8 cellular contexts compared by ENCODE assay signal in the genomic region with DNA sequence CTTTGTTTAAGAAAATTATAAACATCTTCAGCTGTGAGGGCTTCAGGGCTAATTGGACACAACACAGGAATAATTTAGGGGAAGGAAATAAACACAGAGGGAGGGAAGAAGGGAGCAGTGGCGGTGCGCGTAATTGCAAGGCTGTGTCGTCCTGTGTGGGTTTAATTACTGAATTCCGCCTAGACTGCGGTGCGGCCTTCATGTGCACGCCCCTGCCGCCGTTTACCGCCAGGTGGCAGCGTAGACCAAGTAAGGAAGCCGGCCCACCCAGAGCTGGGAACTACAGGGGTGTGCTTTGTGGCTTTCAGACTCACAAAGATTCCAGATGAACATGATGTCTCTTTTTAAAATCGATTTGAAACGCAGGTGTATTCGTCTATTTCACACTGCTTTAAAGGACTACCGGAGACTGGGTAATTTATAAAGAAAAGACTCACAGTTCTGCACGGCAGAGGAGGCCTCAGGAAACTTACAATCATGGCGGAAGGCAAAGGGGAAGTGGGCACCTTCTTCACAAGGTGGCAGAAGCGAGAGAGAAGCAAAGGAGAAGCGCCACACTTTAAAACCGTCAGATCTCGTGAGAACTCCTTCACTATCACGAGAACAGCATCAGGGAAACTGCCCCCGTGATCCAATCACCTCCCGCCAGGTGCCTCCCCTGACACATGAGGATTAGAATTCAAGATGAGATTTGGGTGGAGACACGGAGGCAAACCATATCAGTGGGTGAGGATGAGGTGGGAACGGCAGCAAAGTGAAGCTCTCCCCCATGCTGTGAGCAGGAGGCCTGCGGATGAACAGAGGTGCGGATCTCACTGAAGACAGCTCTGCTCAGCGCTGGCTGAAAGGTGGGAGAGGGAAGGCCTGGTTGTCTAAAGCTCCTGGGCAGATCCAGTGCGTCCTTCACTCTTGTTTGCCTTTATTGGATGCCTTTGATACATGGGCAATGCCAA.
DNase-seq lines count a peak whose midpoint lies in the region; ATAC-seq and TF ChIP-seq lines count a peak whose summit lies in the region.

No MANE protein-coding gene starts in this region.

- H3K4me2 ChIP-seq in OCI-LY1 (ENCODE audit: low read length), result peak overlapping the region; percentile 43

- CTCF ChIA-PET in CD8-positive, alpha-beta memory T cell (lab: Charles Lee), result interaction anchor here (0.7 kb wide), 1 partner anchor 8 kb away, joined by 3 read pairs; no protein-coding TSS in a partner anchor

- no peaks in the 10 kb centered on the region for H3K79me2 ChIP-seq in OCI-LY1 (ENCODE audit: insufficient read depth, low read length)

- peak; percentile 15 to 56 (median 32) for DNase-seq in CD8-positive, alpha-beta memory T cell
- peak; percentile 59 for DNase-seq in activated T-cell treated with anti-CD3 and anti-CD28 coated beads, Interleukin-2, amount 50 U/mL, for 1 hour
- DNase-seq in esophagus squamous epithelium (lab: John Stamatoyannopoulos, UW), result no peak
- peak; percentile 83 for DNase-seq in stomach

- TF ChIP-seq POLR2A in esophagus squamous epithelium (IDR thresholded peaks at IDR 0.05), result no peak
- TF ChIP-seq POLR2A in stomach (IDR thresholded peaks at IDR 0.05), result no peak

- no peak overlapping the region for H3K4me3 ChIP-seq in CD8-positive, alpha-beta memory T cell (ENCODE audit: low read length)
- peak overlapping the region; percentile 34 for H3K4me3 ChIP-seq in OCI-LY1 (ENCODE audit: low read depth, low read length, poor library complexity, severe bottlenecking)
- no peak overlapping the region for H3K4me3 ChIP-seq in esophagus squamous epithelium
- H3K4me3 ChIP-seq in stomach, result no peak overlapping the region

- peak overlapping the region; percentile 98 for H2AFZ ChIP-seq in OCI-LY1 (ENCODE audit: low read length)

- H3K9me3 ChIP-seq in CD8-positive, alpha-beta memory T cell (ENCODE audit: low read length), result no peaks in the 10 kb centered on the region
- H3K9me3 ChIP-seq in OCI-LY1 (ENCODE audit: low read length) (no peaks in the 10 kb centered on the region), esophagus squamous epithelium (no peaks in the 10 kb centered on the region), stomach (no peaks in the 10 kb centered on the region)

- no peaks in the 10 kb centered on the region for H3K36me3 Mint-ChIP-seq in CD8-positive, alpha-beta memory T cell
- H3K36me3 Mint-ChIP-seq in nephron (ENCODE audit: low read depth), result peaks cover 3% of the 10 kb centered on the region

- peaks cover 0 to 12% (median 4%) of the 10 kb centered on the region in 5 donors for H3K9me3 Mint-ChIP-seq in CD8-positive, alpha-beta memory T cell
- H3K9me3 Mint-ChIP-seq in nephron, result peaks cover 14% of the 10 kb centered on the region

- H3K27ac ChIP-seq in CD8-positive, alpha-beta memory T cell (ENCODE audit: low read depth, low read length), result no peak overlapping the region
- H3K27ac ChIP-seq in OCI-LY1 (ENCODE audit: low read depth, low read length, poor library complexity, severe bottlenecking), result no peak overlapping the region
- no peak overlapping the region for H3K27ac ChIP-seq in esophagus squamous epithelium
- H3K27ac ChIP-seq in stomach, result no peak overlapping the region

- POLR2A ChIA-PET in CD8-positive, alpha-beta memory T cell (lab: Charles Lee), result no interaction called here

- H3K4me1 ChIP-seq in CD8-positive, alpha-beta memory T cell (ENCODE audit: insufficient read depth, low read length), result no peaks in the 10 kb centered on the region
- H3K4me1 ChIP-seq in OCI-LY1 (ENCODE audit: insufficient read depth, low read length, severe bottlenecking), result peaks cover 8% of the 10 kb centered on the region
- peaks cover 0 to 7% (median 0%) of the 10 kb centered on the region in 3 donors for H3K4me1 ChIP-seq in esophagus squamous epithelium
- H3K4me1 ChIP-seq in stomach, result peaks cover 0 to 10% (median 5%) of the 10 kb centered on the region in 4 donors

- WGBS in esophagus squamous epithelium, 2 donors, result 32 to 37% methylated on average over 24 to 31 of the region's 32 CpGs
- 33 to 38% (median 36%) methylated on average over 32 of the region's 32 CpGs for WGBS in stomach, 5 donors

- H3F3A ChIP-seq in OCI-LY1 (ENCODE audit: insufficient read depth, low read length), result no peaks in the 10 kb centered on the region

- H3K27me3 Mint-ChIP-seq in CD8-positive, alpha-beta memory T cell, result peaks cover 4 to 11% of the 10 kb centered on the region in 2 donors
- H3K27me3 Mint-ChIP-seq in nephron (ENCODE audit: low read depth), result peaks cover 40% of the 10 kb centered on the region

- H3K4me3 Mint-ChIP-seq in CD8-positive, alpha-beta memory T cell, result peak overlapping the region in 3 of 7 donors; percentile 15 to 55 (median 22)
- H3K4me3 Mint-ChIP-seq in nephron, result no peak overlapping the region

- no peaks in the 10 kb centered on the region for H4K20me1 ChIP-seq in OCI-LY1 (ENCODE audit: insufficient read depth, low read length)

- no peak overlapping the region for H3K27ac Mint-ChIP-seq in CD8-positive, alpha-beta memory T cell
- H3K27ac Mint-ChIP-seq in nephron, result no peak overlapping the region

- intact Hi-C loops in esophagus squamous epithelium (cut with DNase I) (loop anchor here (5.0 kb wide), 1 partner anchor 212 kb away; no protein-coding TSS in a partner anchor), stomach (cut with DNase I; ENCODE audit: low total_unique reads) (no loop called here)

- peaks cover 3% of the 10 kb centered on the region for H3K27me3 ChIP-seq in CD8-positive, alpha-beta memory T cell (ENCODE audit: insufficient read depth, low read length, poor library complexity, severe bottlenecking)
- no peaks in the 10 kb centered on the region; the same call in 1 of the 2 replicates for H3K27me3 ChIP-seq in OCI-LY1 (ENCODE audit: insufficient read depth, low read length)
- no peaks in the 10 kb centered on the region for H3K27me3 ChIP-seq in esophagus squamous epithelium
- no peaks in the 10 kb centered on the region for H3K27me3 ChIP-seq in stomach

- H3K9ac ChIP-seq in OCI-LY1 (ENCODE audit: low read length), result no peak overlapping the region; the same call in 1 of the 2 replicates

- peaks cover 4 to 7% (median 6%) of the 10 kb centered on the region in 3 donors for H3K4me1 Mint-ChIP-seq in CD8-positive, alpha-beta memory T cell
- H3K4me1 Mint-ChIP-seq in nephron, result no peaks in the 10 kb centered on the region

- no peaks in the 10 kb centered on the region for H3K9me2 ChIP-seq in OCI-LY1 (ENCODE audit: low read depth, low read length)

- no peaks in the 10 kb centered on the region for H3K36me3 ChIP-seq in CD8-positive, alpha-beta memory T cell (ENCODE audit: insufficient read depth, low read length)
- H3K36me3 ChIP-seq in OCI-LY1 (ENCODE audit: insufficient read depth, low read length), result no peaks in the 10 kb centered on the region
- no peaks in the 10 kb centered on the region for H3K36me3 ChIP-seq in esophagus squamous epithelium
- no peaks in the 10 kb centered on the region for H3K36me3 ChIP-seq in stomach

- ATAC-seq in GM19328 (IDR thresholded peaks at IDR 0.05; ENCODE audit: unreplicated experiment), result peak; percentile 93
- ATAC-seq in HG03439 (IDR thresholded peaks at IDR 0.05; ENCODE audit: unreplicated experiment), result peak; percentile 94

- TF ChIP-seq CTCF in OCI-LY1 (IDR thresholded peaks at IDR 0.05; ENCODE audit: low read length) (peak; percentile 90), esophagus squamous epithelium (IDR thresholded peaks at IDR 0.05) (peak; percentile 60 to 78 (median 72)), nephron (IDR thresholded peaks at IDR 0.05; ENCODE audit: unreplicated experiment in 3 of 3) (peak; percentile 95 to 98 (median 96)), stomach (IDR thresholded peaks at IDR 0.05) (peak in 5 of 7 experiments; percentile 82 to 89 (median 87))

- TF ChIP-seq EP300 in stomach (IDR thresholded peaks at IDR 0.05), result no peak
